ENCODE assay signal across 9 cellular contexts in the genomic region with DNA sequence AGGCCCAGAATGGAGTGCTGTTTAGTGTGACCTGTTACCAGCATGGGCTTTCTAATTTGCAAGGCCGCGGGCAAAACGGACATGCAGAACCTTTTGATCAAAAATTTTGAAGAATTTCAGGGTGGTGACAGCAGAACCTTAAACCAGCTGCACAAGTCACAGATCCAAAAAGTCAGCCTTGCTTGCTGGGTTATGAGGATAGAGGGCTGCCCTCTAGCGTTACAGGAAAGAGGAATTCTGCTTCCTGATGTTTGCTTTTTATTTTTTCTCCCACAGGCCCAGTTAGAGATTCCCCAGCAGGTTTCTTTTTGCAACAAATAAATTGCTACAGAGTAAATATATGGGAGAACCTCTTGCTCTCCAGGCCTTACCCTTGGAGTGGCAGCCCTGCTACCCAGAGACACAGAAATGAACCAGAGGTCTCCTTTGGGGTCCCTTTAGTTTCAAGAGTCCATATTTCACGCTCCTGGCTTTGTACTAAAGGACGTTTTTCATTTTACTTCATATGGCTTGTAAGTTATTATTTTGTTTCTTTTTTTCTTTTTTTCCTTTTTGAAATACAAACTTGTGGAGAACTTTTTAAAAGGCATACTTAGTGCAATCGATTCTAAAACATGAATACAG. TPM values are rescaled to one million over a fixed set of nuclear protein-coding genes. Genes with fewer than 3 reads are reported as not detected.
DNase-seq lines count a peak whose midpoint lies in the region; ATAC-seq, FAIRE-seq and TF ChIP-seq lines count a peak whose summit lies in the region.
"Had no signal": no experiment of that assay in that cellular context is flagged by ENCODE, and none has a peak within 500 bp of the region (broad histone marks: within the 10 kb centered on the region; RNA-seq: fewer than 3 reads in every experiment).

No MANE protein-coding gene starts in this region.

- TF ChIP-seq RAD21 in H1 (IDR thresholded peaks at IDR 0.05 in 1 of 2, conservative IDR thresholded peaks at IDR 0.05 in 1 of 2; ENCODE audit: low read depth in 2 of 2, low read length in 2 of 2), result peak; percentile 80 to 89

- H2AFZ ChIP-seq in H1 (ENCODE audit: low read length) (peak overlapping the region; percentile 13), osteoblast (ENCODE audit: low read length) (no peak overlapping the region)

- peak overlapping the region; percentile 77; the same call in 1 of the 2 replicates for H2BK12ac ChIP-seq in H1 (ENCODE audit: low read depth, low read length)

- ATAC-seq in HG03378 (IDR thresholded peaks at IDR 0.05; ENCODE audit: unreplicated experiment) (no peak), HG03108 (IDR thresholded peaks at IDR 0.05; ENCODE audit: unreplicated experiment) (no peak), GM18909 (IDR thresholded peaks at IDR 0.05; ENCODE audit: poor library complexity, unreplicated experiment) (no peak)

- peak overlapping the region; percentile 52 for H3K56ac ChIP-seq in H1 (replicated peaks; ENCODE audit: insufficient read length, low read depth, low read length)

- no peak overlapping the region for H2AK5ac ChIP-seq in H1 (ENCODE audit: low read depth, low read length)

- no peak overlapping the region for H3K4me2 ChIP-seq in H1 (ENCODE audit: insufficient read depth in 1 of 2, low read depth in 2 of 2, low read length in 2 of 2)
- H3K4me2 ChIP-seq in osteoblast (ENCODE audit: insufficient read depth, low read length), result no peak overlapping the region

- peak; percentile 35 for TF ChIP-seq CTCF in GM12872 (IDR thresholded peaks at IDR 0.05; ENCODE audit: insufficient read depth, low read depth, low read length)
- TF ChIP-seq CTCF in H1 (IDR thresholded peaks at IDR 0.05; ENCODE audit: control extremely low read depth in 1 of 3, insufficient read depth in 1 of 3, low read depth in 1 of 3, low read length in 3 of 3), result peak in 2 of 3 experiments; percentile 77 to 79; a peak in 3 of 4 replicates
- peak; percentile 51 for TF ChIP-seq CTCF in osteoblast (IDR thresholded peaks at IDR 0.05; ENCODE audit: extremely low read depth, low read depth, low read length)

- peak overlapping the region; percentile 63 for H4K5ac ChIP-seq in H1 (ENCODE audit: insufficient read length, low read depth, low read length)

- no peak overlapping the region for H3K4me3 ChIP-seq in H1 (ENCODE audit: extremely low read depth in 1 of 4, insufficient read depth in 2 of 4, low read depth in 3 of 4, low read length in 4 of 4)
- H3K4me3 ChIP-seq in osteoblast (ENCODE audit: insufficient read depth, low read length), result no peak overlapping the region

- H3K79me2 ChIP-seq in H1 (ENCODE audit: control insufficient read depth in 1 of 2, insufficient read depth in 2 of 2, low read length in 2 of 2) (peaks cover 0 to 22% of the 10 kb centered on the region in 2 experiments; a peak in 3 of 4 replicates), osteoblast (ENCODE audit: insufficient read depth, low read length) (no peaks in the 10 kb centered on the region)

- H3K4me1 ChIP-seq in H1 (replicated peaks in 1 of 4; ENCODE audit: control insufficient read depth in 3 of 4, insufficient read depth in 4 of 4, low read length in 3 of 4) (peaks cover 9 to 20% (median 15%) of the 10 kb centered on the region in 4 experiments), osteoblast (ENCODE audit: insufficient read depth, low read length) (no peaks in the 10 kb centered on the region)

- H3K36me3 ChIP-seq in H1 (ENCODE audit: control insufficient read depth in 2 of 4, insufficient read depth in 4 of 4, low read length in 3 of 4) (no peaks in the 10 kb centered on the region), osteoblast (ENCODE audit: insufficient read depth, low read length) (no peaks in the 10 kb centered on the region)

- H3K27me3 ChIP-seq in H1 (replicated peaks in 1 of 4; ENCODE audit: control insufficient read depth in 3 of 4, extremely low read depth in 1 of 4, insufficient read depth in 3 of 4, low read length in 3 of 4) (peaks cover 0 to 4% (median 0%) of the 10 kb centered on the region in 4 experiments; a peak in 1 of 7 replicates), osteoblast (ENCODE audit: insufficient read depth, low read length) (peaks cover 10% of the 10 kb centered on the region)

- H3K4ac ChIP-seq in H1 (replicated peaks; ENCODE audit: insufficient read length, low read depth, low read length), result peak overlapping the region; percentile 57

- H3K27ac ChIP-seq in H1 (ENCODE audit: low read depth, low read length), result no peak overlapping the region; the same call in 1 of the 2 replicates
- H3K27ac ChIP-seq in osteoblast (ENCODE audit: low read depth, low read length), result no peak overlapping the region

- peak overlapping the region; percentile 87; the same call in 1 of the 2 replicates for H2BK5ac ChIP-seq in H1 (ENCODE audit: low read depth, low read length)

- peak overlapping the region; percentile 76; the same call in 1 of the 2 replicates for H2BK20ac ChIP-seq in H1 (ENCODE audit: low read length)

- no peak overlapping the region for H3K23ac ChIP-seq in H1 (ENCODE audit: insufficient read length)

- H3K18ac ChIP-seq in H1 (ENCODE audit: extremely low read depth, low read length), result peak overlapping the region; percentile 85; the same call in 1 of the 2 replicates

- H4K91ac ChIP-seq in H1 (replicated peaks; ENCODE audit: insufficient read length, low read length), result peak overlapping the region; percentile 96

- H3K9me3 ChIP-seq in H1 (ENCODE audit: insufficient read depth in 2 of 2, low read depth in 1 of 2, low read length in 1 of 2), result no peaks in the 10 kb centered on the region
- H3K9me3 ChIP-seq in osteoblast (ENCODE audit: low read depth, low read length), result no peaks in the 10 kb centered on the region

- H3K79me1 ChIP-seq in H1 (ENCODE audit: low read depth, low read length), result no peaks in the 10 kb centered on the region; the same call in 1 of the 2 replicates

- H3K14ac ChIP-seq in H1 (ENCODE audit: insufficient read length), result no peak overlapping the region

- H3K23me2 ChIP-seq in H1 (ENCODE audit: low read depth, low read length), result peaks cover 14% of the 10 kb centered on the region

- no peak for TF ChIP-seq EP300 in H1 (IDR thresholded peaks at IDR 0.05; ENCODE audit: borderline replicate concordance in 1 of 2, low read depth in 2 of 2, low read length in 2 of 2)

- H3K9ac ChIP-seq in H1 (replicated peaks in 1 of 4; ENCODE audit: extremely low read depth in 1 of 4, low read depth in 3 of 4, low read length in 3 of 4), result no peak overlapping the region

- WGBS in H1 (ENCODE audit: extremely low coverage in 1 of 2, insufficient coverage in 1 of 2, insufficient read length in 1 of 2, insufficient replicate concordance in 2 of 2, low coverage in 1 of 2, low lambda C conversion rate in 2 of 2, missing lambda C conversion rate in 1 of 2), 2 experiments, result 31% methylated on average over 7 of the region's 7 CpGs; no CpG with 5 or more reads in 1 of the 2 experiments

- peak overlapping the region; percentile 28; the same call in 1 of the 2 replicates for H4K8ac ChIP-seq in H1 (ENCODE audit: extremely low read depth, insufficient read depth, low read length)

- POLR2A ChIA-PET in H1 (lab: Charles Lee; ENCODE audit: partially characterized antibody), result interaction anchor here (0.9 to 1.4 kb wide), 2 partner anchors 123 to 131 kb away, joined by 3 to 8 read pairs; no protein-coding TSS in a partner anchor

- H2BK15ac ChIP-seq in H1 (ENCODE audit: low read length), result 0 out of 2 replicates have a peak overlapping the region, but pooled peaks have one; percentile 40

- CTCF ChIA-PET in H1 (lab: Charles Lee; ENCODE audit: partially characterized antibody), result interaction anchor here (0.6 to 1.4 kb wide), 19 partner anchors 9 to 1967 kb away, joined by 3 to 10 read pairs (median 3); no protein-coding TSS in a partner anchor

- FAIRE-seq in H1 (lab: Jason Lieb, UNC), result peak; percentile 97

- DNase-seq in NCI-H460 (ENCODE audit: extremely low read depth, low read depth) (peak; percentile 17), H1 (ENCODE audit: low read depth in 1 of 2, low spot score in 2 of 2) (peak in 1 of 2 experiments; percentile 39), osteoblast (ENCODE audit: insufficient read length, low spot score, missing footprints) (peak; percentile 60)
- DNase-seq in activated T-cell treated with anti-CD3 and anti-CD28 coated beads, Interleukin-2, amount 50 U/mL, for 1 hour, result no peak

- H4K20me1 ChIP-seq in H1 (replicated peaks in 1 of 2; ENCODE audit: control insufficient read depth in 1 of 2, insufficient read depth in 2 of 2, low read length in 2 of 2), result peaks cover 0 to 2% of the 10 kb centered on the region in 2 experiments
- no peaks in the 10 kb centered on the region for H4K20me1 ChIP-seq in osteoblast (ENCODE audit: insufficient read depth, low read length)

- TF ChIP-seq POLR2A in H1 (IDR thresholded peaks at IDR 0.05; ENCODE audit: control extremely low read depth in 1 of 2, low read depth in 2 of 2, low read length in 2 of 2), result no peak

- H2BK120ac ChIP-seq in H1 (replicated peaks; ENCODE audit: low read depth, low read length), result peak overlapping the region; percentile 99

TF ChIP-seq in H1, 55 proteins besides CTCF, POLR2A, EP300 and RAD21:
- TF ChIP-seq SIN3A (conservative IDR thresholded peaks at IDR 0.05 in 1 of 2, IDR thresholded peaks at IDR 0.05 in 1 of 2; ENCODE audit: low read depth in 1 of 2, low read length in 2 of 2) (peak in 1 of 2 experiments; percentile 45; a peak in 1 of 4 replicates), CBX5 (IDR thresholded peaks at IDR 0.05; ENCODE audit: low read depth, low read length) (no peak), TAF1 (IDR thresholded peaks at IDR 0.05; ENCODE audit: low read depth, low read length) (no peak), TEAD4 (IDR thresholded peaks at IDR 0.05; ENCODE audit: low read depth, low read length) (peak; percentile 50; the same call in 1 of the 2 replicates), ZNF274 (IDR thresholded peaks at IDR 0.05; ENCODE audit: borderline replicate concordance, extremely low read depth, low read length) (no peak), CHD1 (IDR thresholded peaks at IDR 0.05; ENCODE audit: low read depth, low read length) (no peak)

RNA-seq across cellular contexts. Expression of gene ADCY2, which starts 3.4 kb away (rescaled TPM):
- total RNA-seq in NCI-H460 (2014; rRNA removed; shearing (Covaris generic)), result not detected in 2 replicates
- not detected in 2 replicates for polyA plus RNA-seq in NCI-H460 (2014; cell fraction: nucleus; rRNA removed)
- 122 and 131 TPM in 2 replicates for total RNA-seq in H1 (2021; fragmentation: NEBNext Ultra II Directional; extraction: Animal tissue kit (Norgen Biotek cat#: 25700))
- polyA plus RNA-seq in H1 (2011; rRNA removed), result 28.6 and 35.8 TPM in 2 replicates
- 35.3 TPM for polyA plus RNA-seq in H1 (2011; cell fraction: cytosol; rRNA removed)
- 111 TPM for polyA plus RNA-seq in H1 (2011; cell fraction: nucleus; rRNA removed)
- 32.6 to 58.0 TPM (median 43.3 TPM) in 4 replicates for polyA plus RNA-seq in H1 (2012, experiment 1 of 2)
- polyA plus RNA-seq in H1 (2012, experiment 2 of 2), result 12.4 TPM
- 20.7 TPM for polyA plus RNA-seq in H1 (2013, experiment 1 of 2)
- polyA plus RNA-seq in H1 (2013, experiment 2 of 2), result 21.5 TPM
- polyA minus RNA-seq in H1 (2011; rRNA and poly(A)+ RNA removed), result 515 and 527 TPM in 2 replicates
- polyA minus RNA-seq in H1 (2011; cell fraction: cytosol; rRNA and poly(A)+ RNA removed), result 70.8 TPM
- polyA minus RNA-seq in H1 (2011; cell fraction: nucleus; rRNA and poly(A)+ RNA removed), result 671 TPM
- total RNA-seq in osteoblast, result under 0.01 and 0.59 TPM in 2 replicates
- total RNA-seq: lung microvascular endothelial cell had no signal

Comparison
In these comparisons a context has a peak if more than half of its experiments do, and no peak if none do; other contexts are left out.
1. RNA of gene ADCY2, which starts 3.4 kb away (total RNA-seq): 122 to 131 TPM in H1; not detected in NCI-H460 and under 0.01 to 0.59 TPM in osteoblast; every median in the first group is over 10 times any median in the second.
2. Peak in every context shown above with its lines, with median percentiles within 50 percentile points of each other: CTCF ChIP-seq.